Comparison of ENCODE assay signal across 16 cellular contexts in the genomic region with DNA sequence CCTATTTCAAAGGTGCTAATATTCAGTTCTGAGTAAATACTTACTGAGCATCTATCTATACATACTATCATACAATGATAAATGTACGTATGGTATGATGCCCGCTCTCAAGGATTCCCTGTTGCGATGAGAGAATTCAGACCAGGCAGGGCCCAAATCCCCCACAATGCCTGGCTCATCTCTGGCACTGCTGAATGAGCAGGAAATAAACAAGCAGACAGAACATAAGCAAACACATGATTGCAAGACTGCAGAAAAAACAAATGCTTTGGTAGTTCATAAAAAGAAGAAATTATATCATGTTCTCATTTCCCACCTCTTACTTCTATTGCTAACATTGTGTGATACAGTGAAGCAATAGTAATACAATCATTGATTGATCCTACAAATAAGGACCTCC.
DNase-seq lines count a peak whose midpoint lies in the region; ATAC-seq lines count a peak whose summit lies in the region.
"Had no signal": no experiment of that assay in that cellular context is flagged by ENCODE, and none has a peak within 500 bp of the region (broad histone marks: within the 10 kb centered on the region; RNA-seq: fewer than 3 reads in every experiment).

No MANE protein-coding gene starts in this region.

- H3K27ac Mint-ChIP-seq in T-helper 1 cell treated with Interleukin-12 subunit alpha and Interleukin-12 subunit beta and Interleukin-4 antibody, amounts not matched to agents 30 μg/mL and 1 μg/mL, for 36 hours: peak overlapping the region; percentile 47
- H3K27ac Mint-ChIP-seq in activated CD8-positive, alpha-beta memory T cell treated with anti-CD3 and anti-CD28 coated beads, Interleukin-2, amount 10 ng/mL, durations not matched to agents 7 days and 5 days: peak overlapping the region; percentile 48
- peak overlapping the region; percentile 14 for H3K27ac Mint-ChIP-seq in activated T-helper 2 cell treated with anti-CD3 and anti-CD28 coated beads, Interferon-gamma antibody, Interleukin-2, Interleukin-4, amounts not matched to agents 10 μg/mL and 5 μg/mL and 100 μg/mL, durations not matched to agents 14 hours and 24 hours and 36 hours
- peak overlapping the region; percentile 43 to 78 (median 66) for H3K27ac Mint-ChIP-seq in immature natural killer cell
- H3K27ac Mint-ChIP-seq: CD4-positive, alpha-beta T cell had no signal

- H3K36me3 Mint-ChIP-seq in T-helper 1 cell treated with Interleukin-12 subunit alpha and Interleukin-12 subunit beta and Interleukin-4 antibody, amounts not matched to agents 30 μg/mL and 1 μg/mL, for 36 hours (ENCODE audit: low read depth): peaks cover 26% of the 10 kb centered on the region
- peaks cover 62% of the 10 kb centered on the region for H3K36me3 Mint-ChIP-seq in activated CD8-positive, alpha-beta memory T cell treated with anti-CD3 and anti-CD28 coated beads, Interleukin-2, amount 10 ng/mL, durations not matched to agents 7 days and 5 days
- H3K36me3 Mint-ChIP-seq in activated T-helper 2 cell treated with anti-CD3 and anti-CD28 coated beads, Interferon-gamma antibody, Interleukin-2, Interleukin-4, amounts not matched to agents 10 μg/mL and 5 μg/mL and 100 μg/mL, durations not matched to agents 14 hours and 24 hours and 36 hours (ENCODE audit: low read depth): peaks cover 55% of the 10 kb centered on the region
- peaks cover 20 to 25% (median 21%) of the 10 kb centered on the region in 3 donors for H3K36me3 Mint-ChIP-seq in immature natural killer cell

- H3K4me3 Mint-ChIP-seq in T-helper 1 cell treated with Interleukin-12 subunit alpha and Interleukin-12 subunit beta and Interleukin-4 antibody, amounts not matched to agents 30 μg/mL and 1 μg/mL, for 36 hours: no peak overlapping the region
- no peak overlapping the region for H3K4me3 Mint-ChIP-seq in activated CD8-positive, alpha-beta memory T cell treated with anti-CD3 and anti-CD28 coated beads, Interleukin-2, amount 10 ng/mL, durations not matched to agents 7 days and 5 days
- H3K4me3 Mint-ChIP-seq in activated T-helper 2 cell treated with anti-CD3 and anti-CD28 coated beads, Interferon-gamma antibody, Interleukin-2, Interleukin-4, amounts not matched to agents 10 μg/mL and 5 μg/mL and 100 μg/mL, durations not matched to agents 14 hours and 24 hours and 36 hours (ENCODE audit: low read depth): no peak overlapping the region
- no peak overlapping the region for H3K4me3 Mint-ChIP-seq in immature natural killer cell
- H3K4me3 Mint-ChIP-seq: CD4-positive, alpha-beta T cell had no signal

- no peaks in the 10 kb centered on the region for H3K9me3 Mint-ChIP-seq in T-helper 1 cell treated with Interleukin-12 subunit alpha and Interleukin-12 subunit beta and Interleukin-4 antibody, amounts not matched to agents 30 μg/mL and 1 μg/mL, for 36 hours
- peaks cover 2% of the 10 kb centered on the region for H3K9me3 Mint-ChIP-seq in activated CD8-positive, alpha-beta memory T cell treated with anti-CD3 and anti-CD28 coated beads, Interleukin-2, amount 10 ng/mL, durations not matched to agents 7 days and 5 days (ENCODE audit: low read depth)
- no peaks in the 10 kb centered on the region for H3K9me3 Mint-ChIP-seq in activated T-helper 2 cell treated with anti-CD3 and anti-CD28 coated beads, Interferon-gamma antibody, Interleukin-2, Interleukin-4, amounts not matched to agents 10 μg/mL and 5 μg/mL and 100 μg/mL, durations not matched to agents 14 hours and 24 hours and 36 hours
- no peaks in the 10 kb centered on the region for H3K9me3 Mint-ChIP-seq in immature natural killer cell
- H3K9me3 Mint-ChIP-seq: CD4-positive, alpha-beta T cell had no signal

- peaks cover 34% of the 10 kb centered on the region for H3K4me1 Mint-ChIP-seq in T-helper 1 cell treated with Interleukin-12 subunit alpha and Interleukin-12 subunit beta and Interleukin-4 antibody, amounts not matched to agents 30 μg/mL and 1 μg/mL, for 36 hours (ENCODE audit: low read depth)
- peaks cover 34% of the 10 kb centered on the region for H3K4me1 Mint-ChIP-seq in activated CD8-positive, alpha-beta memory T cell treated with anti-CD3 and anti-CD28 coated beads, Interleukin-2, amount 10 ng/mL, durations not matched to agents 7 days and 5 days
- peaks cover 36% of the 10 kb centered on the region for H3K4me1 Mint-ChIP-seq in activated T-helper 2 cell treated with anti-CD3 and anti-CD28 coated beads, Interferon-gamma antibody, Interleukin-2, Interleukin-4, amounts not matched to agents 10 μg/mL and 5 μg/mL and 100 μg/mL, durations not matched to agents 14 hours and 24 hours and 36 hours (ENCODE audit: low read depth)
- peaks cover 36 to 42% of the 10 kb centered on the region in 2 donors for H3K4me1 Mint-ChIP-seq in immature natural killer cell

- no peaks in the 10 kb centered on the region for H3K27me3 Mint-ChIP-seq in T-helper 1 cell treated with Interleukin-12 subunit alpha and Interleukin-12 subunit beta and Interleukin-4 antibody, amounts not matched to agents 30 μg/mL and 1 μg/mL, for 36 hours (ENCODE audit: low read depth)
- H3K27me3 Mint-ChIP-seq in activated CD8-positive, alpha-beta memory T cell treated with anti-CD3 and anti-CD28 coated beads, Interleukin-2, amount 10 ng/mL, durations not matched to agents 7 days and 5 days: no peaks in the 10 kb centered on the region
- no peaks in the 10 kb centered on the region for H3K27me3 Mint-ChIP-seq in activated T-helper 2 cell treated with anti-CD3 and anti-CD28 coated beads, Interferon-gamma antibody, Interleukin-2, Interleukin-4, amounts not matched to agents 10 μg/mL and 5 μg/mL and 100 μg/mL, durations not matched to agents 14 hours and 24 hours and 36 hours (ENCODE audit: low read depth)
- peaks cover 0 to 3% (median 0%) of the 10 kb centered on the region in 3 donors for H3K27me3 Mint-ChIP-seq in immature natural killer cell (ENCODE audit: low read depth in 3 of 3)
- H3K27me3 Mint-ChIP-seq: CD4-positive, alpha-beta T cell had no signal

- no peak for ATAC-seq in activated CD8-positive, alpha-beta memory T cell treated with anti-CD3 and anti-CD28 coated beads, Interleukin-2, amount 10 ng/mL, durations not matched to agents 7 days and 5 days
- ATAC-seq: A549 had no signal

- CTCF ChIA-PET in activated CD8-positive, alpha-beta memory T cell treated with anti-CD3 and anti-CD28 coated beads, Interleukin-2, amount 10 ng/mL, durations not matched to agents 7 days and 5 days (lab: Charles Lee): no interaction called here

- intact Hi-C loops in activated T-helper 2 cell treated with anti-CD3 and anti-CD28 coated beads, Interferon-gamma antibody, Interleukin-2, Interleukin-4, amounts not matched to agents 10 μg/mL and 5 μg/mL and 100 μg/mL, durations not matched to agents 14 hours and 24 hours and 36 hours (cut with micrococcal nuclease): loop anchor here (5.0 kb wide), 2 partner anchors 37 to 52 kb away; no protein-coding TSS in a partner anchor

- DNase-seq in T-helper 1 cell (no peak), immature natural killer cell (no peak), ecto neural progenitor cell (ENCODE audit: low spot score) (no peak), nucleus accumbens (lab: John Stamatoyannopoulos, UW) (no peak)
- no peak for DNase-seq in activated CD8-positive, alpha-beta memory T cell treated with anti-CD3 and anti-CD28 coated beads, Interleukin-2, amount 10 ng/mL, durations not matched to agents 7 days and 5 days
- no peak for DNase-seq in activated CD8-positive, alpha-beta memory T cell treated with anti-CD3 and anti-CD28 coated beads for 24 hours
- DNase-seq in activated T-helper 2 cell treated with anti-CD3 and anti-CD28 coated beads, Interferon-gamma antibody, Interleukin-2, Interleukin-4, amounts not matched to agents 10 μg/mL and 5 μg/mL and 100 μg/mL, durations not matched to agents 14 hours and 24 hours and 36 hours (ENCODE audit: low spot score): no peak
- DNase-seq: AML-193; CD4-positive, alpha-beta T cell; DMS153; DMS79; GDM1; GM23248; HCEC 1CT had no signal

Comparison
In these comparisons a context has a peak if more than half of its experiments do, and no peak if none do; other contexts are left out.
1. H3K27ac Mint-ChIP-seq: peak in every context shown above with its lines; median percentile 66 in immature natural killer cell; 48 in activated CD8-positive, alpha-beta memory T cell treated with anti-CD3 and anti-CD28 coated beads, Interleukin-2, amount 10 ng/mL, durations not matched to agents 7 days and 5 days; 47 in T-helper 1 cell treated with Interleukin-12 subunit alpha and Interleukin-12 subunit beta and Interleukin-4 antibody, amounts not matched to agents 30 μg/mL and 1 μg/mL, for 36 hours; 14 in activated T-helper 2 cell treated with anti-CD3 and anti-CD28 coated beads, Interferon-gamma antibody, Interleukin-2, Interleukin-4, amounts not matched to agents 10 μg/mL and 5 μg/mL and 100 μg/mL, durations not matched to agents 14 hours and 24 hours and 36 hours.